In the genomic region with DNA sequence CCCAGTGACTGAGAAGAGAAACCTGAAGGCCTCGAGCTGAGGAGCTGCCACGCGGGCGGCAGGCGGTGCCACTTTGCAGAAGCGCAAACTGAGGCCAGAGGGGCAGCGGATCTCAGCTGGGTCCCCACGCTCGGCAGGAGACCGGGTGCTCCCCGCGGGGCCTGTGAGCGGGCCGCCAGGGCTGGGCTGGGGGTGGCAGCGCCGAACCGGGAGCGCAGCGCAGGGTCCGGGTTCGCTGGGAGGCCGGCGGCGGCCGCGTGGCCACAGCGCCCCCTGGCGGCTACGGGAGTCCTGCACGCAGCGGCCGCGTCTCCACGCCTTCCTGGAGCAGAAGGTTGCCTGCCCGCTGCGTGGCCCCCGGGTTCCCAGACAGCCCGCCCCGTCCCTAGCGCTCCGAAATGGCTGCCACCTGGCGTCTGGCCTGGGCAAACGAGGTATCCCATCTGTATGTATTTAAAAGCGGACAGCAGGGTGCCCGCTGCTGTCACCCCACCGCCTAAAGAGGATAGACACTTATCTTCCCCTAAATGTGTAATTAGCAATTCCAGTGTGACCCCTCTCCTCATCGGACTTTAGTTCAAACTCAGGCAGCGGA, we compare ENCODE assay signal across 8 cellular contexts.
DNase-seq lines count a peak whose midpoint lies in the region; ATAC-seq and TF ChIP-seq lines count a peak whose summit lies in the region.

No MANE protein-coding gene starts in this region.

- no peaks in the 10 kb centered on the region for H3K9me3 ChIP-seq in CD4-positive, alpha-beta memory T cell (ENCODE audit: control insufficient read depth in 1 of 2, low read length in 2 of 2)
- no peaks in the 10 kb centered on the region for H3K9me3 ChIP-seq in ascending aorta

- H3K36me3 Mint-ChIP-seq in CD4-positive, alpha-beta memory T cell: no peaks in the 10 kb centered on the region
- H3K36me3 Mint-ChIP-seq in T-cell: no peaks in the 10 kb centered on the region

- H3K27ac Mint-ChIP-seq in CD4-positive, alpha-beta memory T cell: no peak overlapping the region
- H3K27ac Mint-ChIP-seq in T-cell: no peak overlapping the region

- no peaks in the 10 kb centered on the region for H3K27me3 ChIP-seq in CD4-positive, alpha-beta memory T cell (ENCODE audit: insufficient read depth, low read length)
- H3K27me3 ChIP-seq in ascending aorta: no peaks in the 10 kb centered on the region

- peaks cover 0 to 2% (median 0%) of the 10 kb centered on the region in 8 donors for H3K9me3 Mint-ChIP-seq in CD4-positive, alpha-beta memory T cell
- no peaks in the 10 kb centered on the region for H3K9me3 Mint-ChIP-seq in T-cell

- H3K36me3 ChIP-seq in CD4-positive, alpha-beta memory T cell (ENCODE audit: insufficient read depth, low read length): no peaks in the 10 kb centered on the region
- H3K36me3 ChIP-seq in ascending aorta: no peaks in the 10 kb centered on the region

- peaks cover 11 to 20% (median 15%) of the 10 kb centered on the region in 4 donors for H3K4me1 Mint-ChIP-seq in CD4-positive, alpha-beta memory T cell
- H3K4me1 Mint-ChIP-seq in T-cell: peaks cover 14 to 28% (median 20%) of the 10 kb centered on the region in 3 donors

- peaks cover 12% of the 10 kb centered on the region for H3K4me1 ChIP-seq in CD4-positive, alpha-beta memory T cell (ENCODE audit: insufficient read depth, low read length)
- H3K4me1 ChIP-seq in ascending aorta: no peaks in the 10 kb centered on the region

- TF ChIP-seq CTCF in ascending aorta (IDR thresholded peaks at IDR 0.05): peak; percentile 70 to 84 (median 84)

- POLR2A ChIA-PET in CD4-positive, alpha-beta memory T cell (lab: Charles Lee; ENCODE audit: partially characterized antibody): no interaction called here
- POLR2A ChIA-PET in T-cell (lab: Charles Lee): no interaction called here

- CTCF ChIA-PET in CD4-positive, alpha-beta memory T cell (lab: Charles Lee; ENCODE audit: partially characterized antibody): interaction anchor here (1.3 to 2.0 kb wide), 3 partner anchors 9 to 14 kb away, joined by 3 to 5 read pairs (median 4); no protein-coding TSS in a partner anchor
- CTCF ChIA-PET in T-cell (lab: Charles Lee): interaction anchor here in 1 of 2 donors (0.5 kb wide), 1 partner anchor 9 kb away, joined by 6 read pairs; no protein-coding TSS in a partner anchor

- intact Hi-C loops in CD4-positive, alpha-beta memory T cell (cut with micrococcal nuclease): no loop called here
- intact Hi-C loops in ascending aorta (cut with DNase I): no loop called here

- peak; percentile 74 for ATAC-seq in GM21367 (IDR thresholded peaks at IDR 0.05; ENCODE audit: unreplicated experiment)
- ATAC-seq in T-cell (replicated peaks in 1 of 4): peak; percentile 57 to 69 (median 62)
- no peak for ATAC-seq in HG03196 (IDR thresholded peaks at IDR 0.05; ENCODE audit: unreplicated experiment)

- DNase-seq in CD4-positive, alpha-beta memory T cell: peak in 4 of 5 donors; percentile 41 to 59 (median 46)
- DNase-seq in LoVo (ENCODE audit: low spot score) (peak; percentile 68), T-cell (peak in 32 of 34 experiments; percentile 11 to 57 (median 36)), ascending aorta (ENCODE audit: low spot score in 2 of 2) (peak in 1 of 2 donors; percentile 74), hippocampal formation (lab: John Stamatoyannopoulos, UW) (peak; percentile 0 to 40), skeletal muscle cell (ENCODE audit: low read depth) (no peak)

- peaks cover 27 to 36% of the 10 kb centered on the region in 2 donors for H3K27me3 Mint-ChIP-seq in CD4-positive, alpha-beta memory T cell
- H3K27me3 Mint-ChIP-seq in T-cell: peaks cover 18 to 49% of the 10 kb centered on the region in 2 donors

- H3K27ac ChIP-seq in CD4-positive, alpha-beta memory T cell (ENCODE audit: low read depth, low read length): no peak overlapping the region
- H3K27ac ChIP-seq in ascending aorta: no peak overlapping the region

- H3K4me3 ChIP-seq in CD4-positive, alpha-beta memory T cell (ENCODE audit: low read length in 2 of 2): no peak overlapping the region
- H3K4me3 ChIP-seq in ascending aorta (peak overlapping the region; percentile 41 to 54), skeletal muscle cell (ENCODE audit: low read depth, low read length) (peak overlapping the region; percentile 24)

- peak overlapping the region in 3 of 8 donors; percentile 36 to 39 (median 39) for H3K4me3 Mint-ChIP-seq in CD4-positive, alpha-beta memory T cell
- H3K4me3 Mint-ChIP-seq in T-cell: peak overlapping the region in 2 of 3 donors; percentile 3 to 20

Comparison
In these comparisons a context has a peak if more than half of its experiments do, and no peak if none do; other contexts are left out.
1. H3K4me3 ChIP-seq: peak in ascending aorta (2 of 2) and skeletal muscle cell (single experiment); none in CD4-positive, alpha-beta memory T cell (0 of 2).